12 cellular contexts compared by ENCODE assay signal in the genomic region with DNA sequence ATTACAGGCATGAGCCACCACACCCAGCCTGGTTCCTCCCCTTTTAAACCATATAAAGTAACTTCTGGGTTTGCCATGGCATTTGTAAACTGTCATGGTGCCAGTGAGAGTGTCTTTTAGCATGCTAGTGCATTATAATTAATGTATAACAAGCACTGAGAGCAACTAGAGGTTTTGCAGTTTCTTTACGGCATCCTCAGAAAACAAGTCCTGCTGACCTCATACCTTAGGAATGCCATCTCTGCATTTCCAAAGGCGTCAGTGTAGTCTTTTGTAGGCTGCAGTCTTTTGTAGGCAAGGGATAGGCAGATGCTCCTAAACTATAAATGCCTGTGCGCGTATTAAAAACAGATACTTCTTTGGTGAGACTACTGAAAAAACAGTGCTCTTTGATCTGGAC.
DNase-seq lines count a peak whose midpoint lies in the region; ATAC-seq and TF ChIP-seq lines count a peak whose summit lies in the region.
"Had no signal": no experiment of that assay in that cellular context is flagged by ENCODE, and none has a peak within 500 bp of the region (broad histone marks: within the 10 kb centered on the region; RNA-seq: fewer than 3 reads in every experiment).

No MANE protein-coding gene starts in this region.

- DNase-seq in AG09309 (ENCODE audit: low read depth) (peak; percentile 53), mammary epithelial cell (peak; percentile 89), kidney tubule cell (ENCODE audit: low spot score) (peak; percentile 97)
- DNase-seq in activated naive CD4-positive, alpha-beta T cell treated with Interleukin-2 at 50 U/mL for 16 hours: no peak
- no peak for DNase-seq in activated T-cell treated with anti-CD3 and anti-CD28 coated beads, Interleukin-2, amount 50 U/mL, for 4 hours
- DNase-seq in activated naive CD4-positive, alpha-beta T cell treated with anti-CD3 and anti-CD28 coated beads, Interleukin-2, amount 50 U/mL, for 72 hours (ENCODE audit: low spot score in 2 of 2): no peak
- DNase-seq: CD4-positive, CD25-positive, alpha-beta regulatory T cell; NCI-H1436 treated with DMSO at 0.1 percent for 48 hours had no signal

- no peaks in the 10 kb centered on the region for H3K79me2 ChIP-seq in mammary epithelial cell (ENCODE audit: insufficient read depth, low read length)

- intact Hi-C loops in mammary epithelial cell (cut with micrococcal nuclease): no loop called here

- no peak overlapping the region for H3K4me3 ChIP-seq in AG09309 (ENCODE audit: control insufficient read depth, low read depth, low read length)
- H3K4me3 ChIP-seq in HUES48 (ENCODE audit: low read depth, low read length): peak overlapping the region; percentile 35; the same call in 1 of the 2 replicates
- no peak overlapping the region for H3K4me3 ChIP-seq in mammary epithelial cell (replicated peaks in 1 of 3; ENCODE audit: insufficient read depth in 1 of 3, low read depth in 2 of 3, low read length in 3 of 3)

- no peaks in the 10 kb centered on the region for H3K9me3 ChIP-seq in HUES48 (ENCODE audit: control insufficient read depth, insufficient read depth, low read length)
- H3K9me3 ChIP-seq in mammary epithelial cell (replicated peaks; ENCODE audit: insufficient read depth, low read length): no peaks in the 10 kb centered on the region

- no peak for ATAC-seq in GM21529 (IDR thresholded peaks at IDR 0.05; ENCODE audit: unreplicated experiment)
- no peak for ATAC-seq in activated T-cell treated with anti-CD3 and anti-CD28 coated beads, Interleukin-2, amount 50 U/mL, for 4 hours
- no peak for ATAC-seq in activated naive CD4-positive, alpha-beta T cell treated with anti-CD3 and anti-CD28 coated beads, Interleukin-2, amount 50 U/mL, for 72 hours

- CTCF ChIA-PET in mammary epithelial cell (lab: Charles Lee; ENCODE audit: low non-redundant PET): no interaction called here

- H2AFZ ChIP-seq in mammary epithelial cell (ENCODE audit: low read depth, low read length): peak overlapping the region; percentile 9

- no peaks in the 10 kb centered on the region for H3K36me3 ChIP-seq in HUES48 (ENCODE audit: control insufficient read depth, insufficient read depth, low read length)
- no peaks in the 10 kb centered on the region for H3K36me3 ChIP-seq in mammary epithelial cell (ENCODE audit: insufficient read depth, low read length)

- H4K20me1 ChIP-seq in mammary epithelial cell (ENCODE audit: insufficient read depth, low read length): no peaks in the 10 kb centered on the region

- no peaks in the 10 kb centered on the region for H3K36me3 Mint-ChIP-seq in activated T-cell treated with anti-CD3 and anti-CD28 coated beads, Interleukin-2, amount 50 U/mL, for 4 hours (ENCODE audit: insufficient read depth)
- H3K36me3 Mint-ChIP-seq in activated naive CD4-positive, alpha-beta T cell treated with anti-CD3 and anti-CD28 coated beads, Interleukin-2, amount 50 U/mL, for 72 hours: no peaks in the 10 kb centered on the region
- H3K36me3 Mint-ChIP-seq: memory B cell had no signal

- H3K9ac ChIP-seq in HUES48 (ENCODE audit: low read depth, low read length): peak overlapping the region; percentile 24; the same call in 1 of the 2 replicates
- peak overlapping the region; percentile 41 for H3K9ac ChIP-seq in mammary epithelial cell (ENCODE audit: insufficient read depth, low read length)

- no peak overlapping the region for H3K4me3 Mint-ChIP-seq in activated T-cell treated with anti-CD3 and anti-CD28 coated beads, Interleukin-2, amount 50 U/mL, for 4 hours
- H3K4me3 Mint-ChIP-seq: CD4-positive, CD25-positive, alpha-beta regulatory T cell; dendritic cell treated with granulocyte-macrophage colony-stimulating factor and Interleukin-4, amounts not matched to agents 40 ng/mL and 50 ng/mL, for 4 days; memory B cell had no signal

- 35% methylated on average over 4 of the region's 4 CpGs for WGBS in mammary epithelial cell (ENCODE audit: low coverage, missing lambda C conversion rate)

- H3K4me2 ChIP-seq in mammary epithelial cell (ENCODE audit: insufficient read depth, low read depth, low read length): peak overlapping the region; percentile 7

- H3K27ac ChIP-seq in HUES48 (ENCODE audit: low read depth, low read length) (peak overlapping the region; percentile 88), mammary epithelial cell (ENCODE audit: insufficient read depth, low read depth, low read length) (peak overlapping the region; percentile 77)

- no peaks in the 10 kb centered on the region for H3K27me3 Mint-ChIP-seq in activated T-cell treated with anti-CD3 and anti-CD28 coated beads, Interleukin-2, amount 50 U/mL, for 4 hours (ENCODE audit: low read depth)
- H3K27me3 Mint-ChIP-seq: CD4-positive, CD25-positive, alpha-beta regulatory T cell; dendritic cell treated with granulocyte-macrophage colony-stimulating factor and Interleukin-4, amounts not matched to agents 40 ng/mL and 50 ng/mL, for 4 days; memory B cell had no signal

- H3K4me1 Mint-ChIP-seq in activated T-cell treated with anti-CD3 and anti-CD28 coated beads, Interleukin-2, amount 50 U/mL, for 4 hours (ENCODE audit: low read depth): no peaks in the 10 kb centered on the region

- dilution Hi-C loops in mammary epithelial cell (cut with HindIII; ENCODE audit: low sequenced_read_pairs): no loop called here

- H3K4me1 ChIP-seq in HUES48 (ENCODE audit: control insufficient read depth, insufficient read depth, low read length) (peaks cover 18% of the 10 kb centered on the region), mammary epithelial cell (ENCODE audit: insufficient read depth, low read length) (peaks cover 20% of the 10 kb centered on the region)

- TF ChIP-seq CTCF in AG09309 (IDR thresholded peaks at IDR 0.05; ENCODE audit: control insufficient read depth, insufficient read depth, low read depth, low read length, missing control alignments): no peak
- no peak for TF ChIP-seq CTCF in mammary epithelial cell (conservative IDR thresholded peaks at IDR 0.05 in 1 of 2, IDR thresholded peaks at IDR 0.05 in 1 of 2; ENCODE audit: extremely low read depth in 1 of 2, insufficient read depth in 1 of 2, low read depth in 1 of 2, low read length in 2 of 2)

- no peaks in the 10 kb centered on the region for H3K9me3 Mint-ChIP-seq in activated T-cell treated with anti-CD3 and anti-CD28 coated beads, Interleukin-2, amount 50 U/mL, for 4 hours
- H3K9me3 Mint-ChIP-seq in activated naive CD4-positive, alpha-beta T cell treated with anti-CD3 and anti-CD28 coated beads, Interleukin-2, amount 50 U/mL, for 72 hours: peaks cover 0 to 5% of the 10 kb centered on the region in 2 donors
- H3K9me3 Mint-ChIP-seq: CD4-positive, CD25-positive, alpha-beta regulatory T cell; dendritic cell treated with granulocyte-macrophage colony-stimulating factor and Interleukin-4, amounts not matched to agents 40 ng/mL and 50 ng/mL, for 4 days; memory B cell had no signal

- no TSS peak for BruUV-seq in mammary epithelial cell (replicated peaks; lab: Mats Ljungman, UMichigan)

- no peaks in the 10 kb centered on the region for H3K27me3 ChIP-seq in HUES48 (ENCODE audit: control insufficient read depth, insufficient read depth, low read length)
- H3K27me3 ChIP-seq in mammary epithelial cell (ENCODE audit: insufficient read depth, low read length): no peaks in the 10 kb centered on the region

- in situ Hi-C loops in mammary epithelial cell (cut with MboI; ENCODE audit: low sequenced_read_pairs in 2 of 2): no loop called here

- H3K27ac Mint-ChIP-seq in activated naive CD4-positive, alpha-beta T cell treated with anti-CD3 and anti-CD28 coated beads, Interleukin-2, amount 50 U/mL, for 72 hours: no peak overlapping the region
- H3K27ac Mint-ChIP-seq: CD4-positive, CD25-positive, alpha-beta regulatory T cell; dendritic cell treated with granulocyte-macrophage colony-stimulating factor and Interleukin-4, amounts not matched to agents 40 ng/mL and 50 ng/mL, for 4 days; memory B cell had no signal

Comparison
In these comparisons a context has a peak if more than half of its experiments do, and no peak if none do; other contexts are left out.
1. DNase-seq: peak in AG09309 (single experiment), mammary epithelial cell (single experiment) and kidney tubule cell (single experiment); none in activated naive CD4-positive, alpha-beta T cell treated with Interleukin-2 at 50 U/mL for 16 hours (single experiment), activated T-cell treated with anti-CD3 and anti-CD28 coated beads, Interleukin-2, amount 50 U/mL, for 4 hours (single experiment) and activated naive CD4-positive, alpha-beta T cell treated with anti-CD3 and anti-CD28 coated beads, Interleukin-2, amount 50 U/mL, for 72 hours (0 of 2).